ENCODE assay signal across 8 cellular contexts in genomic region chr5:169980418-169981053, GRCh38. TPM values are rescaled to one million over a fixed set of nuclear protein-coding genes. Genes with fewer than 3 reads are reported as not detected.
DNase-seq lines count a peak whose midpoint lies in the region; ATAC-seq and TF ChIP-seq lines count a peak whose summit lies in the region.

Gene INSYN2B (minus strand): TSS chr5:169980495. CDS start chr5:169883898, 96,597 bp downstream.

- H3K4me2 ChIP-seq in SK-N-SH, result peak within 1 kb of the TSS; percentile 94

- peaks cover 15% of the 10 kb centered on the region for H3F3A ChIP-seq in SK-N-SH (replicated peaks; ENCODE audit: insufficient read depth)

- peak; percentile 67 for TF ChIP-seq RAD21 in SK-N-SH (IDR thresholded peaks at IDR 0.05; ENCODE audit: low read length)

- no peak for TF ChIP-seq EP300 in SK-N-SH (IDR thresholded peaks at IDR 0.05; ENCODE audit: borderline replicate concordance in 1 of 2, low read depth in 1 of 2, low read length in 1 of 2)

- peaks cover 7% of the 10 kb centered on the region for H3K27me3 ChIP-seq in BE2C
- no peaks in the 10 kb centered on the region for H3K27me3 ChIP-seq in SK-N-SH (ENCODE audit: insufficient read depth)
- no peaks in the 10 kb centered on the region for H3K27me3 ChIP-seq in thyroid gland

- CTCF ChIA-PET in SK-N-SH (lab: Yijun Ruan, JAX), result interaction anchor here (0.6 to 2.5 kb wide), 127 partner anchors 10 to 1044 kb away, joined by 3 to 95 read pairs (median 5); partner anchors contain the start of genes C5orf58 and SPDL1

- POLR2A ChIA-PET in SK-N-SH (lab: Yijun Ruan, JAX), result no interaction called here

- WGBS in SK-N-SH (ENCODE audit: low lambda C conversion rate), result 18% methylated on average over 11 of the region's 11 CpGs
- 8 to 15% methylated on average over 4 to 5 of the region's 11 CpGs for WGBS in mesodermal cell (ENCODE audit: insufficient coverage in 2 of 2), 2 experiments
- WGBS in thyroid gland, 2 donors, result 9 to 15% methylated on average over 11 of the region's 11 CpGs

- H3K9ac ChIP-seq in SK-N-SH, result peak within 1 kb of the TSS; percentile 79

- H3K9me2 ChIP-seq in SK-N-SH, result no peaks in the 10 kb centered on the region

- ATAC-seq in GM18517 (IDR thresholded peaks at IDR 0.05; ENCODE audit: unreplicated experiment), result peak; percentile 54

- peak; percentile 77 for DNase-seq in BE2C
- DNase-seq in Jurkat, Clone E6-1 (ENCODE audit: low read depth, low spot score), result peak; percentile 2
- peak; percentile 63 for DNase-seq in SK-N-SH
- DNase-seq in epithelial cell of proximal tubule (ENCODE audit: low read depth), result peak; percentile 70
- DNase-seq in thyroid gland, result peak; percentile 73 to 75
- no peak for DNase-seq in GDM1 (lab: John Stamatoyannopoulos, UW)

- TF ChIP-seq POLR2A in thyroid gland (IDR thresholded peaks at IDR 0.05), result no peak

- no peaks in the 10 kb centered on the region for H3K4me1 ChIP-seq in BE2C
- peaks cover 2 to 24% of the 10 kb centered on the region in 2 experiments; a peak in 3 of 4 replicates for H3K4me1 ChIP-seq in SK-N-SH (ENCODE audit: control insufficient read depth in 1 of 2, insufficient read depth in 2 of 2, low read depth in 1 of 2, low read length in 1 of 2)
- peaks cover 22% of the 10 kb centered on the region for H3K4me1 ChIP-seq in mesodermal cell (ENCODE audit: control insufficient read depth, insufficient read depth, low read length, poor library complexity, severe bottlenecking)
- H3K4me1 ChIP-seq in thyroid gland, result peaks cover 0 to 10% of the 10 kb centered on the region in 2 donors

- H3K9me3 ChIP-seq in BE2C (no peaks in the 10 kb centered on the region), SK-N-SH (no peaks in the 10 kb centered on the region), mesodermal cell (ENCODE audit: control insufficient read depth, low read length) (no peaks in the 10 kb centered on the region), thyroid gland (no peaks in the 10 kb centered on the region)

- intact Hi-C loops in thyroid gland (cut with DNase I), result loop anchor here (5.0 kb wide), 1 partner anchor 278 kb away; no protein-coding TSS in a partner anchor

- no peaks in the 10 kb centered on the region for H4K20me1 ChIP-seq in SK-N-SH (ENCODE audit: insufficient read depth)

- H3K4me3 ChIP-seq in BE2C (ENCODE audit: low read depth, low read length) (peak within 1 kb of the TSS; percentile 45), SK-N-SH (ENCODE audit: low read depth in 2 of 2, low read length in 1 of 2) (peak within 1 kb of the TSS; percentile 58 to 85), epithelial cell of proximal tubule (ENCODE audit: low read depth, low read length) (peak within 1 kb of the TSS; percentile 56), mesodermal cell (ENCODE audit: extremely low read depth, insufficient read depth, low read length, poor library complexity, severe bottlenecking) (peak within 1 kb of the TSS; percentile 49), thyroid gland (replicated peaks in 1 of 3) (no peak within 1 kb of the TSS)
- no peak within 1 kb of the TSS for H3K4me3 ChIP-seq in Jurkat, Clone E6-1 (ENCODE audit: low read length)

- TF ChIP-seq CTCF in BE2C (IDR thresholded peaks at IDR 0.05; ENCODE audit: low read depth, low read length) (peak; percentile 76), SK-N-SH (IDR thresholded peaks at IDR 0.05) (peak; percentile 90), epithelial cell of proximal tubule (conservative IDR thresholded peaks at IDR 0.05; ENCODE audit: low read depth, low read length) (peak; percentile 73), thyroid gland (IDR thresholded peaks at IDR 0.05) (peak; percentile 23 to 86 (median 63))

- H3K36me3 ChIP-seq in BE2C, result no peaks in the 10 kb centered on the region
- H3K36me3 ChIP-seq in SK-N-SH (replicated peaks in 1 of 2; ENCODE audit: control insufficient read depth in 1 of 2, insufficient read depth in 2 of 2, low read length in 1 of 2), result no peaks in the 10 kb centered on the region
- H3K36me3 ChIP-seq in mesodermal cell (ENCODE audit: control insufficient read depth, insufficient read depth, low read length), result no peaks in the 10 kb centered on the region
- H3K36me3 ChIP-seq in thyroid gland, result no peaks in the 10 kb centered on the region

- H2AFZ ChIP-seq in SK-N-SH (ENCODE audit: low read depth), result peak within 1 kb of the TSS; percentile 76

- peaks cover 47% of the 10 kb centered on the region for H3K79me2 ChIP-seq in SK-N-SH (ENCODE audit: insufficient read depth)

- H3K27ac ChIP-seq in SK-N-SH (ENCODE audit: low read depth in 2 of 2, low read length in 1 of 2) (peak within 1 kb of the TSS; percentile 32 to 92; a peak in 3 of 4 replicates), mesodermal cell (ENCODE audit: low read depth, low read length, severe bottlenecking) (peak within 1 kb of the TSS; percentile 58), thyroid gland (no peak within 1 kb of the TSS)

TF ChIP-seq in SK-N-SH, 30 proteins besides CTCF, POLR2A, EP300 and RAD21:
- TF ChIP-seq NRF1 (IDR thresholded peaks at IDR 0.05; ENCODE audit: low read depth, low read length), result 0 out of 2 replicates have a peak, but pooled peaks have one; percentile 8
- peak; percentile 72 for TF ChIP-seq SMC3 (IDR thresholded peaks at IDR 0.05; ENCODE audit: low read depth, low read length)
- TF ChIP-seq RFX5 (IDR thresholded peaks at IDR 0.05; ENCODE audit: low read length), result 0 out of 2 replicates have a peak, but pooled peaks have one; percentile 10
- no peak for TF ChIP-seq USF2 (IDR thresholded peaks at IDR 0.05; ENCODE audit: borderline replicate concordance, low read depth, low read length)
- TF ChIP-seq TCF12 (IDR thresholded peaks at IDR 0.05), result peak; percentile 26; the same call in 1 of the 2 replicates
- no peak for TF ChIP-seq EZH2phosphoT487 (IDR thresholded peaks at IDR 0.05; ENCODE audit: borderline replicate concordance, low read depth)
- TF ChIP-seq MXI1 (IDR thresholded peaks at IDR 0.05; ENCODE audit: low read depth, low read length), result peak; percentile 65; the same call in 1 of the 2 replicates
- TF ChIP-seq MAX (IDR thresholded peaks at IDR 0.05; ENCODE audit: low read depth), result peak; percentile 65; the same call in 1 of the 2 replicates
- no peak for TF ChIP-seq IRF3 (IDR thresholded peaks at IDR 0.05; ENCODE audit: low read depth, low read length)
- peak; percentile 12; the same call in 1 of the 2 replicates for TF ChIP-seq REST (IDR thresholded peaks at IDR 0.05; ENCODE audit: low read depth, low read length)

RNA-seq across cellular contexts. Expression of gene INSYN2B, which starts in this region (rescaled TPM):
- polyA plus RNA-seq in BE2C (2012; ENCODE audit: insufficient read depth, insufficient read length, low read depth), result 2.3 TPM
- not detected for polyA plus RNA-seq in Jurkat, Clone E6-1 (2012; ENCODE audit: insufficient read depth, insufficient read length)
- polyA plus RNA-seq in SK-N-SH (2012; rRNA removed), result 9.2 and 13.4 TPM in 2 replicates
- 7.1 and 9.7 TPM in 2 replicates for polyA plus RNA-seq in SK-N-SH (2012; cell fraction: cytosol; rRNA removed)
- 6.6 and 9.4 TPM in 2 replicates for polyA plus RNA-seq in SK-N-SH (2012; cell fraction: nucleus; rRNA removed)
- total RNA-seq in epithelial cell of proximal tubule (1.7 and 2.0 TPM in 2 replicates), thyroid gland (not detected)
- polyA plus RNA-seq in mesodermal cell (2013, experiment 1 of 2), result 8.0 TPM
- polyA plus RNA-seq in mesodermal cell (2013, experiment 2 of 2), result 7.0 TPM

Comparison
In these comparisons a context has a peak if more than half of its experiments do, and no peak if none do; other contexts are left out.
1. Peak in DNase-seq in thyroid gland; RNA of the gene not detected or under 1 TPM.
2. H3K4me3 ChIP-seq: peak in BE2C (single experiment), SK-N-SH (2 of 2), epithelial cell of proximal tubule (single experiment) and mesodermal cell (single experiment); none in Jurkat, Clone E6-1 (single experiment) and thyroid gland (0 of 3).
3. H3K27ac ChIP-seq: peak in SK-N-SH (2 of 2) and mesodermal cell (single experiment); none in thyroid gland (0 of 3).
4. Peak in every context shown above with its lines, with median percentiles within 50 percentile points of each other: CTCF ChIP-seq.